9 cellular contexts compared by ENCODE assay signal in the genomic region with DNA sequence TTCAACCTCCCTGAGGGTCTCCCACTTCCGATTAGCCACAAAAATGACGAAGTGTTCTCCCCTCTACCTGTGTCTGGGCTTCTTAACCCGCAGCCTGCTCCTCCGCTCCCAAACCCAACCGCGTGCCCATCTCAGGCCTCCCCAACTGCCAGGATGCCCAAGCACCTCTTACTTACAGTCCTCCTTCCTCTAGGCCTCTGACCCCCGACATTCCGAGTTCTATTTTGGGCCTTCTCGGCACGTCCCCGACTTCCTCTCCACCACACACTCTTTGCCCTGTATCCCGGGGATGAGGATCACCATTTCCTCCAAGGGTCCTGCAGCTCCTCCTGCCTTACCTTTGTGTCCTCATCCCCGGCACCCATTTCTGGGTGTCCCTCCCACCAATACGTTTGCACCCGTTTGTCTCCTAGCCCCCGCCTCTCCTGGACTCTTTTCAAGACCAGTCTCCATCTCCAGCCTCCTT. TPM values are rescaled to one million over a fixed set of nuclear protein-coding genes. Genes with fewer than 3 reads are reported as not detected.
DNase-seq lines count a peak whose midpoint lies in the region; ATAC-seq, FAIRE-seq and TF ChIP-seq lines count a peak whose summit lies in the region.
"Had no signal": no experiment of that assay in that cellular context is flagged by ENCODE, and none has a peak within 500 bp of the region (broad histone marks: within the 10 kb centered on the region; RNA-seq: fewer than 3 reads in every experiment).

No MANE protein-coding gene starts in this region.

- H3K4me1 ChIP-seq in mononuclear cell (ENCODE audit: insufficient read depth, low read length), result peaks cover 52% of the 10 kb centered on the region

- peaks cover 53% of the 10 kb centered on the region for H3K36me3 ChIP-seq in brain microvascular endothelial cell (replicated peaks)

- peak overlapping the region; percentile 93 for H3K27ac ChIP-seq in brain microvascular endothelial cell

- H3K4me3 ChIP-seq in brain microvascular endothelial cell (ENCODE audit: low read depth, low read length) (peak overlapping the region; percentile 89), mononuclear cell (ENCODE audit: low read length) (peak overlapping the region; percentile 94)

- ATAC-seq in GM19023 (IDR thresholded peaks at IDR 0.05; ENCODE audit: unreplicated experiment) (no peak), HG02763 (IDR thresholded peaks at IDR 0.05; ENCODE audit: unreplicated experiment) (no peak)

- DNase-seq in COR-L47 (lab: John Stamatoyannopoulos, UW) (peak; percentile 47), Kasumi-1 (lab: John Stamatoyannopoulos, UW) (peak; percentile 50 to 69), brain microvascular endothelial cell (no peak), KBM-7 (no peak), D721Med (ENCODE audit: insufficient read length, low spot score) (no peak)

- in situ Hi-C loops in brain microvascular endothelial cell (cut with HindIII; ENCODE audit: low pct_ligation_motif_present, low sequenced_read_pairs), result no loop called here
- in situ Hi-C loops in KBM-7 (cut with MboI; ENCODE audit: low pct_unique_long_range_greater_than_20kb, low sequenced_read_pairs), result no loop called here

- no peaks in the 10 kb centered on the region for H3K27me3 ChIP-seq in brain microvascular endothelial cell (replicated peaks)
- no peaks in the 10 kb centered on the region for H3K27me3 ChIP-seq in mononuclear cell (ENCODE audit: insufficient read depth, low read length)

- H3K9me3 ChIP-seq in mononuclear cell (ENCODE audit: low read depth, low read length), result no peaks in the 10 kb centered on the region

- TF ChIP-seq CTCF in brain microvascular endothelial cell (IDR thresholded peaks at IDR 0.05; ENCODE audit: low read depth, low read length, missing control alignments) (no peak), D721Med (IDR thresholded peaks at IDR 0.05; ENCODE audit: insufficient read depth, missing control alignments) (no peak)

- no peak for FAIRE-seq in D721Med (lab: Jason Lieb, UNC)

RNA-seq across cellular contexts. Expression of a gene that starts 0.4 kb away (rescaled TPM):
- 17.3 TPM for total RNA-seq in mononuclear cell

RNA-seq across cellular contexts. Expression of a gene that starts 1.9 kb away (rescaled TPM):
- total RNA-seq in mononuclear cell, result 731 TPM

RNA-seq across cellular contexts. Expression of a gene that starts 12.8 kb away (rescaled TPM):
- 1.3 TPM for total RNA-seq in mononuclear cell

RNA-seq across cellular contexts. Expression of a gene that starts 19.8 kb away (rescaled TPM):
- total RNA-seq in mononuclear cell, result 130 TPM
- total RNA-seq: NCI-H460 had no signal

RNA-seq across cellular contexts. Expression of a gene that starts 26.1 kb away (rescaled TPM):
- not detected for total RNA-seq in mononuclear cell

Comparison
In these comparisons a context has a peak if more than half of its experiments do, and no peak if none do; other contexts are left out.
1. DNase-seq: peak in COR-L47 (single experiment) and Kasumi-1 (2 of 2); none in brain microvascular endothelial cell (single experiment), KBM-7 (single experiment) and D721Med (single experiment).